Comparison of ENCODE assay signal across 14 cellular contexts in genomic region chrX:153474266-153474665, GRCh38. TPM values are rescaled to one million over a fixed set of nuclear protein-coding genes. Genes with fewer than 3 reads are reported as not detected.
A peak's percentile ranks its signal among the peaks of the same experiment; 100 is the strongest.
DNase-seq lines count a peak whose midpoint lies in the region; ATAC-seq and TF ChIP-seq lines count a peak whose summit lies in the region.
"Had no signal": no experiment of that assay in that cellular context is flagged by ENCODE, and none has a peak within 500 bp of the region (broad histone marks: within the 10 kb centered on the region; RNA-seq: fewer than 3 reads in every experiment).

No MANE protein-coding gene starts in this region.

- H3K27me3 ChIP-seq in dorsolateral prefrontal cortex, result peaks cover 0 to 86% (median 8%) of the 10 kb centered on the region in 45 donors
- H3K27me3 ChIP-seq: tibial nerve had no signal

- H3K9me3 Mint-ChIP-seq in T-helper 2 cell treated with Interferon-gamma antibody and Interleukin-4, amounts not matched to agents 5 μg/mL and 100 μg/mL, for 36 hours, result no peaks in the 10 kb centered on the region
- H3K9me3 Mint-ChIP-seq in dendritic cell treated with granulocyte-macrophage colony-stimulating factor and Interleukin-4, amounts not matched to agents 40 ng/mL and 50 ng/mL, for 4 days, result no peaks in the 10 kb centered on the region
- no peaks in the 10 kb centered on the region for H3K9me3 Mint-ChIP-seq in stimulated activated memory B cell treated with anti-CD40 and anti-IgM and Interleukin-4, amounts not matched to agents 10 μg/mL and 1 μg/mL and 100 μg/mL, for 72 hours
- no peaks in the 10 kb centered on the region for H3K9me3 Mint-ChIP-seq in activated CD8-positive, alpha-beta T cell treated with anti-CD3 and anti-CD28 coated beads, Interleukin-2, amount 10 ng/mL, durations not matched to agents 7 days and 5 days (ENCODE audit: insufficient read depth)
- H3K9me3 Mint-ChIP-seq: activated CD8-positive, alpha-beta T cell treated with anti-CD3 and anti-CD28 coated beads for 36 hours had no signal

- H3K4me1 Mint-ChIP-seq in T-helper 2 cell treated with Interferon-gamma antibody and Interleukin-4, amounts not matched to agents 5 μg/mL and 100 μg/mL, for 36 hours (ENCODE audit: low read depth), result peaks cover 2% of the 10 kb centered on the region
- H3K4me1 Mint-ChIP-seq in dendritic cell treated with granulocyte-macrophage colony-stimulating factor and Interleukin-4, amounts not matched to agents 40 ng/mL and 50 ng/mL, for 4 days (ENCODE audit: low read depth), result no peaks in the 10 kb centered on the region
- no peaks in the 10 kb centered on the region for H3K4me1 Mint-ChIP-seq in stimulated activated memory B cell treated with anti-CD40 and anti-IgM and Interleukin-4, amounts not matched to agents 10 μg/mL and 1 μg/mL and 100 μg/mL, for 72 hours
- peaks cover 5% of the 10 kb centered on the region for H3K4me1 Mint-ChIP-seq in activated CD8-positive, alpha-beta T cell treated with anti-CD3 and anti-CD28 coated beads, Interleukin-2, amount 10 ng/mL, durations not matched to agents 7 days and 5 days (ENCODE audit: low read depth)

- peak overlapping the region; percentile 26 for H3K4me3 Mint-ChIP-seq in T-helper 2 cell treated with Interferon-gamma antibody and Interleukin-4, amounts not matched to agents 5 μg/mL and 100 μg/mL, for 36 hours
- H3K4me3 Mint-ChIP-seq in dendritic cell treated with granulocyte-macrophage colony-stimulating factor and Interleukin-4, amounts not matched to agents 40 ng/mL and 50 ng/mL, for 4 days, result peak overlapping the region; percentile 40
- H3K4me3 Mint-ChIP-seq in stimulated activated memory B cell treated with anti-CD40 and anti-IgM and Interleukin-4, amounts not matched to agents 10 μg/mL and 1 μg/mL and 100 μg/mL, for 72 hours, result peak overlapping the region; percentile 53
- no peak overlapping the region for H3K4me3 Mint-ChIP-seq in activated CD8-positive, alpha-beta T cell treated with anti-CD3 and anti-CD28 coated beads, Interleukin-2, amount 10 ng/mL, durations not matched to agents 7 days and 5 days
- H3K4me3 Mint-ChIP-seq: activated CD8-positive, alpha-beta T cell treated with anti-CD3 and anti-CD28 coated beads for 36 hours had no signal

- intact Hi-C loops in dendritic cell treated with granulocyte-macrophage colony-stimulating factor and Interleukin-4, amounts not matched to agents 40 ng/mL and 50 ng/mL, for 4 days (cut with micrococcal nuclease), result no loop called here
- intact Hi-C loops in dorsolateral prefrontal cortex (cut with DNase I), result loop anchor here in 1 of 2 donors (5.0 kb wide), 1 partner anchor 33 kb away; no protein-coding TSS in a partner anchor

- DNase-seq in T-helper 2 cell treated with Interferon-gamma antibody and Interleukin-4, amounts not matched to agents 5 μg/mL and 100 μg/mL, for 36 hours (ENCODE audit: low spot score), result no peak
- no peak for DNase-seq in T-helper 2 cell
- DNase-seq in dorsolateral prefrontal cortex, result no peak
- DNase-seq in activated CD8-positive, alpha-beta T cell treated with anti-CD3 and anti-CD28 coated beads, Interleukin-2, amount 10 ng/mL, durations not matched to agents 7 days and 5 days, result no peak
- DNase-seq: NCI-H2107 had no signal

- no peak for ATAC-seq in stimulated activated memory B cell treated with anti-CD40 and anti-IgM and Interleukin-4, amounts not matched to agents 10 μg/mL and 1 μg/mL and 100 μg/mL, for 72 hours
- ATAC-seq in activated CD8-positive, alpha-beta T cell treated with anti-CD3 and anti-CD28 coated beads, Interleukin-2, amount 10 ng/mL, durations not matched to agents 7 days and 5 days, result no peak
- ATAC-seq: activated CD8-positive, alpha-beta T cell treated with anti-CD3 and anti-CD28 coated beads for 36 hours; Panc1 had no signal

- peaks cover 8% of the 10 kb centered on the region for H3K27me3 Mint-ChIP-seq in T-helper 2 cell treated with Interferon-gamma antibody and Interleukin-4, amounts not matched to agents 5 μg/mL and 100 μg/mL, for 36 hours (ENCODE audit: low read depth)
- H3K27me3 Mint-ChIP-seq in dendritic cell treated with granulocyte-macrophage colony-stimulating factor and Interleukin-4, amounts not matched to agents 40 ng/mL and 50 ng/mL, for 4 days, result peaks cover 24% of the 10 kb centered on the region
- peaks cover 27% of the 10 kb centered on the region for H3K27me3 Mint-ChIP-seq in stimulated activated memory B cell treated with anti-CD40 and anti-IgM and Interleukin-4, amounts not matched to agents 10 μg/mL and 1 μg/mL and 100 μg/mL, for 72 hours
- H3K27me3 Mint-ChIP-seq in activated CD8-positive, alpha-beta T cell treated with anti-CD3 and anti-CD28 coated beads, Interleukin-2, amount 10 ng/mL, durations not matched to agents 7 days and 5 days (ENCODE audit: low read depth), result peaks cover 4% of the 10 kb centered on the region
- H3K27me3 Mint-ChIP-seq: activated CD8-positive, alpha-beta T cell treated with anti-CD3 and anti-CD28 coated beads for 36 hours had no signal

- peak overlapping the region in 6 of 59 donors; percentile 42 to 61 (median 50) for H3K4me3 ChIP-seq in dorsolateral prefrontal cortex

- H3K27ac Mint-ChIP-seq in T-helper 2 cell treated with Interferon-gamma antibody and Interleukin-4, amounts not matched to agents 5 μg/mL and 100 μg/mL, for 36 hours, result no peak overlapping the region
- H3K27ac Mint-ChIP-seq in dendritic cell treated with granulocyte-macrophage colony-stimulating factor and Interleukin-4, amounts not matched to agents 40 ng/mL and 50 ng/mL, for 4 days, result no peak overlapping the region
- no peak overlapping the region for H3K27ac Mint-ChIP-seq in stimulated activated memory B cell treated with anti-CD40 and anti-IgM and Interleukin-4, amounts not matched to agents 10 μg/mL and 1 μg/mL and 100 μg/mL, for 72 hours
- no peak overlapping the region for H3K27ac Mint-ChIP-seq in activated CD8-positive, alpha-beta T cell treated with anti-CD3 and anti-CD28 coated beads, Interleukin-2, amount 10 ng/mL, durations not matched to agents 7 days and 5 days
- H3K27ac Mint-ChIP-seq: activated CD8-positive, alpha-beta T cell treated with anti-CD3 and anti-CD28 coated beads for 36 hours had no signal

- no peak for TF ChIP-seq CTCF in dorsolateral prefrontal cortex (IDR thresholded peaks at IDR 0.05 in 54 of 56, conservative IDR thresholded peaks at IDR 0.05 in 2 of 56; ENCODE audit: low read depth in 1 of 56, partially characterized antibody in 56 of 56)

- CTCF ChIA-PET in activated CD8-positive, alpha-beta T cell treated with anti-CD3 and anti-CD28 coated beads, Interleukin-2, amount 10 ng/mL, durations not matched to agents 7 days and 5 days (lab: Charles Lee), result interaction anchor here (5.2 kb wide), 1 partner anchor 32 kb away, joined by 38 read pairs; no protein-coding TSS in a partner anchor

- H3K27ac ChIP-seq in dorsolateral prefrontal cortex, result no peak overlapping the region
- H3K27ac ChIP-seq: 22Rv1 had no signal

- H3K36me3 Mint-ChIP-seq in T-helper 2 cell treated with Interferon-gamma antibody and Interleukin-4, amounts not matched to agents 5 μg/mL and 100 μg/mL, for 36 hours (ENCODE audit: low read depth), result no peaks in the 10 kb centered on the region
- H3K36me3 Mint-ChIP-seq in dendritic cell treated with granulocyte-macrophage colony-stimulating factor and Interleukin-4, amounts not matched to agents 40 ng/mL and 50 ng/mL, for 4 days (ENCODE audit: low read depth), result no peaks in the 10 kb centered on the region
- no peaks in the 10 kb centered on the region for H3K36me3 Mint-ChIP-seq in stimulated activated memory B cell treated with anti-CD40 and anti-IgM and Interleukin-4, amounts not matched to agents 10 μg/mL and 1 μg/mL and 100 μg/mL, for 72 hours
- H3K36me3 Mint-ChIP-seq in activated CD8-positive, alpha-beta T cell treated with anti-CD3 and anti-CD28 coated beads, Interleukin-2, amount 10 ng/mL, durations not matched to agents 7 days and 5 days (ENCODE audit: low read depth), result no peaks in the 10 kb centered on the region

- POLR2A ChIA-PET in activated CD8-positive, alpha-beta T cell treated with anti-CD3 and anti-CD28 coated beads, Interleukin-2, amount 10 ng/mL, durations not matched to agents 7 days and 5 days (lab: Charles Lee), result no interaction called here

RNA-seq across cellular contexts. Expression of gene HAUS7, which starts 3.9 kb away (rescaled TPM):
- total RNA-seq in dorsolateral prefrontal cortex, result 10 to 100 TPM; 25.8 to 75.1 (median 43.9) TPM
- total RNA-seq in activated CD8-positive, alpha-beta T cell treated with anti-CD3 and anti-CD28 coated beads, Interleukin-2, amount 10 ng/mL, durations not matched to agents 7 days and 5 days, result 10 to 100 TPM; 56.6 to 57.7 TPM

RNA-seq across cellular contexts. Expression of gene BGN, which starts 20.5 kb away (rescaled TPM):
- total RNA-seq in dorsolateral prefrontal cortex, result 100 to 1,000 TPM in 2 of 120 experiments, 10 to 100 TPM in 118; 18.8 to 120 (median 39.8) TPM
- not detected for total RNA-seq in activated CD8-positive, alpha-beta T cell treated with anti-CD3 and anti-CD28 coated beads, Interleukin-2, amount 10 ng/mL, durations not matched to agents 7 days and 5 days
- total RNA-seq: activated CD8-positive, alpha-beta T cell treated with anti-CD3 and anti-CD28 coated beads for 36 hours had no signal

RNA-seq across cellular contexts. Expression of gene TREX2, which starts 28.4 kb away (rescaled TPM):
- total RNA-seq in dorsolateral prefrontal cortex, result 1 to 10 TPM in 60 of 120 experiments, under 1 TPM in 46, not detected in 14; 0.36 to 3.4 (median 1.1) TPM
- 1 to 10 TPM; 3.6 to 3.8 TPM for total RNA-seq in activated CD8-positive, alpha-beta T cell treated with anti-CD3 and anti-CD28 coated beads, Interleukin-2, amount 10 ng/mL, durations not matched to agents 7 days and 5 days
- total RNA-seq: epithelial cell of proximal tubule had no signal

RNA-seq across cellular contexts. Expression of gene ATP2B3, which starts 43.2 kb away (rescaled TPM):
- 10 to 100 TPM; 15.7 to 77.1 (median 57.9) TPM for total RNA-seq in dorsolateral prefrontal cortex
- total RNA-seq in activated CD8-positive, alpha-beta T cell treated with anti-CD3 and anti-CD28 coated beads, Interleukin-2, amount 10 ng/mL, durations not matched to agents 7 days and 5 days, result not detected
- total RNA-seq: activated CD8-positive, alpha-beta T cell treated with anti-CD3 and anti-CD28 coated beads for 36 hours; epithelial cell of proximal tubule; glomerular endothelial cell; lung microvascular endothelial cell; tibial nerve had no signal

Comparison
In these comparisons a context has a peak if more than half of its experiments do, and no peak if none do; other contexts are left out.
1. RNA of gene BGN, which starts 20.5 kb away (total RNA-seq): 18.8 to 120 TPM in dorsolateral prefrontal cortex; not detected in activated CD8-positive, alpha-beta T cell treated with anti-CD3 and anti-CD28 coated beads, Interleukin-2, amount 10 ng/mL, durations not matched to agents 7 days and 5 days; every median in the first group is over 10 times any median in the second.